Comparison of ENCODE assay signal across 18 cellular contexts in genomic region chr3:46668116-46668515, GRCh38. TPM values are rescaled to one million over a fixed set of nuclear protein-coding genes. Genes with fewer than 3 reads are reported as not detected.
DNase-seq lines count a peak whose midpoint lies in the region; ATAC-seq and TF ChIP-seq lines count a peak whose summit lies in the region.
"Had no signal": no experiment of that assay in that cellular context is flagged by ENCODE, and none has a peak within 500 bp of the region (broad histone marks: within the 10 kb centered on the region; RNA-seq: fewer than 3 reads in every experiment).

No MANE protein-coding gene starts in this region.

- no peak overlapping the region for H2AK5ac ChIP-seq in IMR-90 (ENCODE audit: low read depth, low read length)

- TF ChIP-seq RAD21 in IMR-90 (IDR thresholded peaks at IDR 0.05; ENCODE audit: low read length): no peak

- H3K27me3 ChIP-seq in IMR-90 (ENCODE audit: control insufficient read depth, insufficient read depth, low read length) (peaks cover 2% of the 10 kb centered on the region; the same call in 1 of the 2 replicates), spleen (replicated peaks in 1 of 7) (no peaks in the 10 kb centered on the region)
- H3K27me3 ChIP-seq: foreskin keratinocyte, pancreas had no signal

- TF ChIP-seq POLR2A in IMR-90 (IDR thresholded peaks at IDR 0.05; ENCODE audit: low read depth, low read length) (no peak), spleen (IDR thresholded peaks at IDR 0.05) (no peak)

- H3K56ac ChIP-seq in IMR-90 (ENCODE audit: extremely low read depth, insufficient read depth, low read length): no peak overlapping the region

- no peaks in the 10 kb centered on the region for H4K20me1 ChIP-seq in IMR-90 (ENCODE audit: insufficient read depth, low read length)

- in situ Hi-C loops in IMR-90 (cut with MboI; ENCODE audit: low sequenced_read_pairs): no loop called here

- no peak overlapping the region for H2BK120ac ChIP-seq in IMR-90 (ENCODE audit: low read depth, low read length)

- no peaks in the 10 kb centered on the region for H3K79me1 ChIP-seq in IMR-90 (ENCODE audit: low read depth in 1 of 2, low read length in 2 of 2)

- dilution Hi-C loops in IMR-90 (cut with HindIII; ENCODE audit: low sequenced_read_pairs, unreplicated experiment): no loop called here

- H3K23ac ChIP-seq in IMR-90 (ENCODE audit: low read depth, low read length): no peak overlapping the region

- H3K18ac ChIP-seq in IMR-90 (ENCODE audit: low read depth, low read length): no peak overlapping the region

- H3K36me3 ChIP-seq in IMR-90 (ENCODE audit: control insufficient read depth, insufficient read depth, low read length) (peaks cover 1% of the 10 kb centered on the region; the same call in 1 of the 2 replicates), spleen (peaks cover 0 to 18% (median 1%) of the 10 kb centered on the region in 6 donors)

- POLR2A ChIA-PET in IMR-90 (lab: Charles Lee; ENCODE audit: unreplicated experiment): no interaction called here

- H3K27ac ChIP-seq in IMR-90 (ENCODE audit: insufficient read depth, low read length): no peak overlapping the region
- H3K27ac ChIP-seq in spleen: no peak overlapping the region
- H3K27ac ChIP-seq: foreskin keratinocyte, pancreas, skin epidermis had no signal

- H2AFZ ChIP-seq in IMR-90 (replicated peaks; ENCODE audit: low read length, poor library complexity): peak overlapping the region; percentile 8

- H3K4me1 ChIP-seq in IMR-90 (ENCODE audit: control insufficient read depth, insufficient read depth, low read length): peaks cover 6% of the 10 kb centered on the region
- peaks cover 0 to 16% (median 8%) of the 10 kb centered on the region in 6 donors for H3K4me1 ChIP-seq in spleen
- H3K4me1 ChIP-seq: foreskin keratinocyte had no signal

- H3K4me1 Mint-ChIP-seq in activated naive CD4-positive, alpha-beta T cell treated with anti-CD3 and anti-CD28 coated beads, Interleukin-2, amount 50 U/mL, for 24 hours: no peaks in the 10 kb centered on the region

- no peak overlapping the region for H3K9ac ChIP-seq in IMR-90 (ENCODE audit: low read depth, low read length)

- intact Hi-C loops in IMR-90 (cut with micrococcal nuclease): no loop called here
- intact Hi-C loops in spleen (cut with DNase I; ENCODE audit: low total_unique reads): no loop called here

- no peak overlapping the region for H2AK9ac ChIP-seq in IMR-90 (replicated peaks; ENCODE audit: low read depth, low read length, poor library complexity)

- H3K4ac ChIP-seq in IMR-90 (ENCODE audit: low read depth, low read length): no peak overlapping the region

- H3K27ac Mint-ChIP-seq in activated naive CD4-positive, alpha-beta T cell treated with anti-CD3 and anti-CD28 coated beads, Interleukin-2, amount 50 U/mL, for 24 hours: peak overlapping the region; percentile 30

- no peaks in the 10 kb centered on the region for H3K9me3 Mint-ChIP-seq in activated naive CD4-positive, alpha-beta T cell treated with anti-CD3 and anti-CD28 coated beads, Interleukin-2, amount 50 U/mL, for 24 hours
- H3K9me3 Mint-ChIP-seq: activated naive CD4-positive, alpha-beta T cell treated with anti-CD3 and anti-CD28 coated beads, Interleukin-2, amount 50 U/mL, for 72 hours had no signal

- H3K9me3 ChIP-seq in IMR-90 (ENCODE audit: control insufficient read depth, insufficient read depth, low read length) (no peaks in the 10 kb centered on the region), spleen (no peaks in the 10 kb centered on the region)
- H3K9me3 ChIP-seq: pancreas had no signal

- H4K8ac ChIP-seq in IMR-90 (ENCODE audit: low read depth in 2 of 2, low read length in 2 of 2): no peak overlapping the region

- H4K91ac ChIP-seq in IMR-90 (ENCODE audit: insufficient read depth, low read depth, low read length): no peak overlapping the region

- no TSS peak for BruUV-seq in IMR-90 (replicated peaks; lab: Mats Ljungman, UMichigan)

- H3K4me3 Mint-ChIP-seq in activated naive CD4-positive, alpha-beta T cell treated with anti-CD3 and anti-CD28 coated beads, Interleukin-2, amount 50 U/mL, for 24 hours: no peak overlapping the region

- WGBS in IMR-90 (ENCODE audit: extremely low coverage in 2 of 2, insufficient read length in 1 of 2), 2 experiments: 68% methylated on average over 5 of the region's 8 CpGs; no CpG with 5 or more reads in 1 of the 2 experiments
- 56 to 73% (median 61%) methylated on average over 8 of the region's 8 CpGs for WGBS in spleen, 5 donors

- H3K9me1 ChIP-seq in IMR-90 (ENCODE audit: insufficient read depth, low read length): no peaks in the 10 kb centered on the region; the same call in 1 of the 2 replicates

- no peak for DNase-seq in activated naive CD4-positive, alpha-beta T cell (lab: John Stamatoyannopoulos, UW)
- no peak for DNase-seq in IMR-90
- peak; percentile 45 for DNase-seq in islet precursor cell
- DNase-seq in spleen: peak; percentile 51
- no peak for DNase-seq in dermis blood vessel endothelial cell
- DNase-seq: cortex of kidney; foreskin keratinocyte; NCI-H510A treated with DMSO at 0.1 percent for 48 hours; SHP77 treated with DMSO at 0.1 percent for 48 hours; stimulated activated CD4-positive, alpha-beta T cell treated with anti-CD3 and anti-CD28 coated beads, Interleukin-4, amount 100 ng/mL, for 4 hours had no signal

- H2BK5ac ChIP-seq in IMR-90 (ENCODE audit: low read depth, low read length, poor library complexity, severe bottlenecking): no peak overlapping the region

- no peak overlapping the region for H3K14ac ChIP-seq in IMR-90 (replicated peaks; ENCODE audit: low read depth, low read length)

- CTCF ChIA-PET in IMR-90 (lab: Yijun Ruan, JAX): no interaction called here

- H2BK15ac ChIP-seq in IMR-90 (ENCODE audit: low read depth, low read length): no peak overlapping the region

- TF ChIP-seq CTCF in IMR-90 (conservative IDR thresholded peaks at IDR 0.05; ENCODE audit: low read depth, low read length) (no peak), spleen (IDR thresholded peaks at IDR 0.05 in 8 of 11, conservative IDR thresholded peaks at IDR 0.05 in 3 of 11) (no peak)

- ATAC-seq in IMR-90 (ENCODE audit: low read depth) (no peak), HG03520 (IDR thresholded peaks at IDR 0.05; ENCODE audit: unreplicated experiment) (no peak), HG02623 (IDR thresholded peaks at IDR 0.05; ENCODE audit: unreplicated experiment) (no peak)
- ATAC-seq: activated naive CD4-positive, alpha-beta T cell treated with anti-CD3 and anti-CD28 coated beads, Interleukin-2, amount 50 U/mL, for 72 hours; foreskin keratinocyte; pancreas had no signal

- no peak overlapping the region for H3K4me3 ChIP-seq in IMR-90 (ENCODE audit: insufficient read depth, low read depth, low read length)
- no peak overlapping the region for H3K4me3 ChIP-seq in spleen
- H3K4me3 ChIP-seq: pancreas, skin epidermis had no signal

- no peaks in the 10 kb centered on the region for H3K27me3 Mint-ChIP-seq in activated naive CD4-positive, alpha-beta T cell treated with anti-CD3 and anti-CD28 coated beads, Interleukin-2, amount 50 U/mL, for 24 hours

- no peak overlapping the region for H4K5ac ChIP-seq in IMR-90 (ENCODE audit: low read depth, low read length)

- H2BK20ac ChIP-seq in IMR-90 (ENCODE audit: low read depth, low read length): no peak overlapping the region

- no peak overlapping the region for H3K4me2 ChIP-seq in IMR-90 (ENCODE audit: low read depth, low read length)

- no peaks in the 10 kb centered on the region for H3K36me3 Mint-ChIP-seq in activated naive CD4-positive, alpha-beta T cell treated with anti-CD3 and anti-CD28 coated beads, Interleukin-2, amount 50 U/mL, for 24 hours
- H3K36me3 Mint-ChIP-seq: activated naive CD4-positive, alpha-beta T cell treated with anti-CD3 and anti-CD28 coated beads, Interleukin-2, amount 50 U/mL, for 72 hours had no signal

TF ChIP-seq in IMR-90, 13 proteins besides CTCF, POLR2A, EP300 and RAD21:
- TF ChIP-seq MAFK (IDR thresholded peaks at IDR 0.05; ENCODE audit: low read depth, low read length): no peak
- no peak for TF ChIP-seq SMC3 (IDR thresholded peaks at IDR 0.05; ENCODE audit: low read depth, low read length)
- TF ChIP-seq RCOR1 (IDR thresholded peaks at IDR 0.05; ENCODE audit: insufficient replicate concordance, low read length): no peak
- TF ChIP-seq CEBPB (IDR thresholded peaks at IDR 0.05; ENCODE audit: low read depth, low read length): no peak
- no peak for TF ChIP-seq CHD1 (IDR thresholded peaks at IDR 0.05; ENCODE audit: low read depth, low read length)
- TF ChIP-seq FOS (IDR thresholded peaks at IDR 0.05; ENCODE audit: low read depth, low read length): no peak
- TF ChIP-seq RFX5 (IDR thresholded peaks at IDR 0.05; ENCODE audit: low read depth, low read length): no peak
- TF ChIP-seq BHLHE40 (IDR thresholded peaks at IDR 0.05; ENCODE audit: low read depth, low read length): no peak
- no peak for TF ChIP-seq MAZ (IDR thresholded peaks at IDR 0.05; ENCODE audit: borderline replicate concordance, low read depth, low read length)

RNA-seq across cellular contexts. Expression of gene ALS2CL, which starts 25.4 kb away (rescaled TPM):
- total RNA-seq in IMR-90 (2012; rRNA removed) (1.4 and 2.2 TPM in 2 replicates), spleen (10 to 100 TPM; 16.3 to 45.7 (median 29.8) TPM), dermis blood vessel endothelial cell (7.5 and 8.5 TPM in 2 replicates)
- polyA plus RNA-seq in IMR-90 (2012; rRNA removed) (4.6 and 4.8 TPM in 2 replicates), spleen (10 to 100 TPM in 2 of 3 donors, 1 to 10 TPM in 1; 7.9 to 61.2 (median 34.9) TPM)
- polyA plus RNA-seq in IMR-90 (2012; cell fraction: cytosol; rRNA removed): 0.56 and 1.5 TPM in 2 replicates
- polyA plus RNA-seq in IMR-90 (2012; cell fraction: nucleus; rRNA removed; ENCODE audit: low replicate concordance): 25.7 and 43.0 TPM in 2 replicates

RNA-seq across cellular contexts. Expression of gene TMIE, which starts 33.1 kb away (rescaled TPM):
- not detected in 2 replicates for total RNA-seq in IMR-90 (2012; rRNA removed)
- 0.10 and 0.12 TPM in 2 replicates for polyA plus RNA-seq in IMR-90 (2012; rRNA removed)
- polyA plus RNA-seq in IMR-90 (2012; cell fraction: cytosol; rRNA removed): 0.11 TPM in 1 of 2 replicates, not detected in the other
- 0.08 TPM in 2 replicates for polyA plus RNA-seq in IMR-90 (2012; cell fraction: nucleus; rRNA removed; ENCODE audit: low replicate concordance)
- 1 to 10 TPM in 2 of 7 donors, under 1 TPM in 3, not detected in 2; 0.23 to 1.6 (median 0.74) TPM for total RNA-seq in spleen
- polyA plus RNA-seq in spleen: under 1 TPM; 0.48 to 0.77 (median 0.61) TPM
- 0.17 TPM in 1 of 2 replicates, not detected in the other for total RNA-seq in dermis blood vessel endothelial cell
- total RNA-seq: foreskin keratinocyte; T-helper 1 cell treated with Interleukin-12 subunit alpha and Interleukin-12 subunit beta and Interleukin-4 antibody, amounts not matched to agents 30 ng/mL and 1 ng/mL, for 36 hours had no signal
- polyA plus RNA-seq: foreskin keratinocyte had no signal

RNA-seq across cellular contexts. Expression of gene PRSS50, which starts 49.6 kb away (rescaled TPM):
- total RNA-seq in IMR-90 (2012; rRNA removed) (not detected in 2 replicates), spleen (under 1 TPM in 2 of 7 donors, not detected in 5; 0.14 to 0.34 TPM), dermis blood vessel endothelial cell (not detected in 2 replicates)
- polyA plus RNA-seq in IMR-90 (2012; rRNA removed) (not detected in 2 replicates), spleen (not detected)
- not detected in 2 replicates for polyA plus RNA-seq in IMR-90 (2012; cell fraction: cytosol; rRNA removed)
- polyA plus RNA-seq in IMR-90 (2012; cell fraction: nucleus; rRNA removed; ENCODE audit: low replicate concordance): 0.09 TPM in 1 of 2 replicates, not detected in the other
- total RNA-seq: activated naive CD4-positive, alpha-beta T cell treated with anti-CD3 and anti-CD28 coated beads, Interleukin-2, amount 50 U/mL, for 72 hours; foreskin keratinocyte; T-helper 1 cell treated with Interleukin-12 subunit alpha and Interleukin-12 subunit beta and Interleukin-4 antibody, amounts not matched to agents 30 ng/mL and 1 ng/mL, for 36 hours had no signal
- polyA plus RNA-seq: foreskin keratinocyte had no signal

RNA-seq across cellular contexts. Expression of gene FAM240A, which starts 55.8 kb away (rescaled TPM):
- total RNA-seq in IMR-90 (2012; rRNA removed) (not detected in 2 replicates), spleen (not detected), dermis blood vessel endothelial cell (not detected in 2 replicates)
- polyA plus RNA-seq in IMR-90 (2012; rRNA removed) (not detected in 2 replicates), spleen (under 1 TPM in 1 of 3 donors, not detected in 2; 0.13 TPM)
- polyA plus RNA-seq in IMR-90 (2012; cell fraction: cytosol; rRNA removed): not detected in 2 replicates
- polyA plus RNA-seq in IMR-90 (2012; cell fraction: nucleus; rRNA removed; ENCODE audit: low replicate concordance): not detected in 2 replicates
- total RNA-seq: activated naive CD4-positive, alpha-beta T cell treated with anti-CD3 and anti-CD28 coated beads, Interleukin-2, amount 50 U/mL, for 72 hours; foreskin keratinocyte; myocyte; pancreas; T-helper 1 cell treated with Interleukin-12 subunit alpha and Interleukin-12 subunit beta and Interleukin-4 antibody, amounts not matched to agents 30 ng/mL and 1 ng/mL, for 36 hours had no signal
- polyA plus RNA-seq: foreskin keratinocyte, pancreas had no signal

Comparison
In these comparisons a context has a peak if more than half of its experiments do, and no peak if none do; other contexts are left out.
1. DNase-seq: peak in islet precursor cell (single experiment) and spleen (single experiment); none in activated naive CD4-positive, alpha-beta T cell (0 of 4), IMR-90 (single experiment) and dermis blood vessel endothelial cell (single experiment).